In genomic region chr5:20528471-20528870, GRCh38 we compare ENCODE assay signal across 25 cellular contexts.
"Had no signal": no experiment of that assay in that cellular context is flagged by ENCODE, and none has a peak within 500 bp of the region (broad histone marks: within the 10 kb centered on the region; RNA-seq: fewer than 3 reads in every experiment).

No MANE protein-coding gene starts in this region.

- H3K27ac ChIP-seq: neutrophil, pancreas, psoas muscle, right lobe of liver, sigmoid colon, stomach, thoracic aorta, thyroid gland, tibial nerve, upper lobe of left lung, vagina had no signal

- ATAC-seq: natural killer cell treated with Interleukin-12 subunit alpha and Interleukin-12 subunit beta and Interleukin-15 and Interleukin-18, amount 100 ng/mL, for 72 hours; pancreas; psoas muscle; right cardiac atrium; right lobe of liver; stimulated activated effector memory CD8-positive, alpha-beta T cell treated with anti-CD3 and anti-CD28 coated beads, Interleukin-12 subunit alpha, Interleukin-12 subunit beta, amount 100 ng/mL, for 72 hours; stimulated activated naive B cell treated with anti-CD40 and anti-IgM and Interleukin-4, amounts not matched to agents 10 μg/mL and 1 μg/mL and 100 μg/mL, for 72 hours had no signal

- DNase-seq: nephron progenitor cell; nucleus accumbens; pancreas; posterior cingulate gyrus; psoas muscle; right cardiac atrium; right lobe of liver; sigmoid colon; small intestine; stimulated activated CD4-positive, alpha-beta T cell treated with anti-CD3 and anti-CD28 coated beads, Interleukin-15, amount 100 ng/mL, for 24 hours; stimulated activated CD4-positive, alpha-beta T cell treated with anti-CD3 and anti-CD28 coated beads, Interleukin-2, amount 100 ng/mL, for 24 hours; stimulated activated CD4-positive, alpha-beta T cell treated with anti-CD3 and anti-CD28 coated beads, Interleukin-2, amount 100 ng/mL, for 48 hours; stimulated activated CD4-positive, alpha-beta T cell treated with anti-CD3 and anti-CD28 coated beads, Interleukin-4, amount 100 ng/mL, for 24 hours; stimulated activated naive B cell treated with anti-CD40 and anti-IgM and Interleukin-4, amounts not matched to agents 10 μg/mL and 1 μg/mL and 100 μg/mL, for 72 hours; stimulated activated naive CD4-positive, alpha-beta T cell treated with Interleukin-2 at 50 U/mL for 16 hours; stomach; thyroid gland; trophoblast cell; upper lobe of left lung had no signal

- H3K9me3 ChIP-seq: neutrophil, pancreas, right lobe of liver, thoracic aorta, thyroid gland, vagina had no signal

- H3K27me3 ChIP-seq: neutrophil, pancreas, right lobe of liver, sigmoid colon, stomach, thyroid gland, tibial nerve, upper lobe of left lung, vagina had no signal

- H3K4me1 ChIP-seq: pancreas, psoas muscle, right lobe of liver, sigmoid colon, stomach, thyroid gland, tibial nerve, upper lobe of left lung, vagina had no signal

- H3K4me3 ChIP-seq: pancreas, psoas muscle, right lobe of liver, sigmoid colon, stomach, thoracic aorta, thyroid gland, tibial nerve, upper lobe of left lung, vagina had no signal

- H3K36me3 ChIP-seq: neutrophil, pancreas, right lobe of liver, sigmoid colon, stomach, thoracic aorta, thyroid gland, tibial nerve, upper lobe of left lung, vagina had no signal
